ENCODE assay signal across 11 cellular contexts in genomic region chr9:100425758-100426157, GRCh38. TPM values are rescaled to one million over a fixed set of nuclear protein-coding genes. Genes with fewer than 3 reads are reported as not detected.
A peak's percentile ranks its signal among the peaks of the same experiment; 100 is the strongest.
DNase-seq lines count a peak whose midpoint lies in the region; ATAC-seq and TF ChIP-seq lines count a peak whose summit lies in the region.
"Had no signal": no experiment of that assay in that cellular context is flagged by ENCODE, and none has a peak within 500 bp of the region (broad histone marks: within the 10 kb centered on the region; RNA-seq: fewer than 3 reads in every experiment).

No MANE protein-coding gene starts in this region.

- POLR2A ChIA-PET in Caco-2 (lab: Charles Lee) (interaction anchor here (0.7 to 1.5 kb wide), 2 partner anchors 14 to 362 kb away, joined by 3 to 12 read pairs; no protein-coding TSS in a partner anchor), PC-3 (lab: Charles Lee; ENCODE audit: unreplicated experiment) (no interaction called here)

- peaks cover 20% of the 10 kb centered on the region for H3K4me1 ChIP-seq in Caco-2
- H3K4me1 ChIP-seq in PC-3 (ENCODE audit: insufficient read depth, low read length), result peaks cover 35% of the 10 kb centered on the region
- peaks cover 21% of the 10 kb centered on the region for H3K4me1 ChIP-seq in neural progenitor cell

- H2AFZ ChIP-seq in PC-3 (ENCODE audit: low read length) (peak overlapping the region; percentile 78; the same call in 1 of the 2 replicates), neural progenitor cell (replicated peaks) (no peak overlapping the region)

- BruUV-seq in Caco-2 (replicated peaks; lab: Mats Ljungman, UMichigan) (no TSS peak), PC-3 (replicated peaks; lab: Mats Ljungman, UMichigan) (no TSS peak)

- no peaks in the 10 kb centered on the region for H3K9me2 ChIP-seq in PC-3 (replicated peaks; ENCODE audit: low read length)

- no peaks in the 10 kb centered on the region for H3K36me3 ChIP-seq in Caco-2 (ENCODE audit: control insufficient read depth, insufficient read depth, low read length)
- H3K36me3 ChIP-seq in PC-3 (ENCODE audit: low read depth, low read length), result no peaks in the 10 kb centered on the region
- H3K36me3 ChIP-seq in neural progenitor cell, result no peaks in the 10 kb centered on the region
- H3K36me3 ChIP-seq: adrenal gland had no signal

- H3K27ac Mint-ChIP-seq in Caco-2 (ENCODE audit: unreplicated experiment), result peak overlapping the region; percentile 99
- peak overlapping the region in 1 of 2 donors; percentile 90 for H3K27ac Mint-ChIP-seq in effector memory CD8-positive, alpha-beta T cell
- H3K27ac Mint-ChIP-seq in neural progenitor cell, result no peak overlapping the region

- H3K36me3 Mint-ChIP-seq in Caco-2 (ENCODE audit: insufficient read depth, unreplicated experiment) (peaks cover 18% of the 10 kb centered on the region), neural progenitor cell (peaks cover 10% of the 10 kb centered on the region)
- peaks cover 6% of the 10 kb centered on the region for H3K36me3 Mint-ChIP-seq in effector memory CD8-positive, alpha-beta T cell (ENCODE audit: insufficient read depth)

- no peaks in the 10 kb centered on the region for H3K27me3 Mint-ChIP-seq in Caco-2 (ENCODE audit: insufficient read depth, unreplicated experiment)
- peaks cover 7 to 16% of the 10 kb centered on the region in 2 donors for H3K27me3 Mint-ChIP-seq in effector memory CD8-positive, alpha-beta T cell
- H3K27me3 Mint-ChIP-seq in neural progenitor cell (ENCODE audit: insufficient read depth, low read depth), result peaks cover 5% of the 10 kb centered on the region

- intact Hi-C loops in Caco-2 (cut with micrococcal nuclease; ENCODE audit: unreplicated experiment), result loop anchor here (1.0 to 5.0 kb wide), 4 partner anchors 14 to 170 kb away; partner anchors contain the start of genes TEX10 and TMEFF1
- intact Hi-C loops in PC-3 (cut with micrococcal nuclease), result loop anchor here (5.0 kb wide), 2 partner anchors 172 to 603 kb away; partner anchors contain the start of gene NR4A3

- peaks cover 29% of the 10 kb centered on the region for H3K79me2 ChIP-seq in PC-3 (ENCODE audit: low read length)
- peaks cover 34% of the 10 kb centered on the region for H3K79me2 ChIP-seq in neural progenitor cell (ENCODE audit: low read depth)

- TF ChIP-seq CTCF in Caco-2 (IDR thresholded peaks at IDR 0.05; ENCODE audit: insufficient read depth in 1 of 2, low read depth in 1 of 2, low read length in 1 of 2, severe bottlenecking in 1 of 2, unreplicated experiment in 1 of 2) (no peak), PC-3 (conservative IDR thresholded peaks at IDR 0.05; ENCODE audit: low read depth, low read length) (no peak), neural progenitor cell (IDR thresholded peaks at IDR 0.05) (no peak)

- H3K27me3 ChIP-seq in Caco-2 (replicated peaks; ENCODE audit: control insufficient read depth, insufficient read depth, low read length) (no peaks in the 10 kb centered on the region), PC-3 (ENCODE audit: low read length) (no peaks in the 10 kb centered on the region), neural progenitor cell (no peaks in the 10 kb centered on the region)
- H3K27me3 ChIP-seq: adrenal gland had no signal

- no peaks in the 10 kb centered on the region for H3K9me3 ChIP-seq in Caco-2
- no peaks in the 10 kb centered on the region for H3K9me3 ChIP-seq in PC-3 (ENCODE audit: low read length)
- H3K9me3 ChIP-seq in neural progenitor cell (ENCODE audit: low read depth), result no peaks in the 10 kb centered on the region
- H3K9me3 ChIP-seq: adrenal gland had no signal

- no peaks in the 10 kb centered on the region for H4K20me1 ChIP-seq in PC-3 (ENCODE audit: low read length)
- peaks cover 17% of the 10 kb centered on the region for H4K20me1 ChIP-seq in neural progenitor cell (ENCODE audit: low read depth)

- H3K4me3 ChIP-seq in Caco-2 (ENCODE audit: low read depth, low read length) (peak overlapping the region; percentile 63), PC-3 (ENCODE audit: low read length) (peak overlapping the region; percentile 81), neural progenitor cell (no peak overlapping the region)

- CTCF ChIA-PET in Caco-2 (lab: Charles Lee) (interaction anchor here (1.0 to 1.4 kb wide), 2 partner anchors 12 to 47 kb away, joined by 4 to 9 read pairs; partner anchors contain the start of gene TMEFF1), PC-3 (lab: Charles Lee) (no interaction called here)

- H3K4me2 ChIP-seq in PC-3 (ENCODE audit: low read length) (peak overlapping the region; percentile 91), neural progenitor cell (no peak overlapping the region)

- H3F3A ChIP-seq in PC-3 (ENCODE audit: low read length, unreplicated experiment), result peaks cover 5% of the 10 kb centered on the region
- H3F3A ChIP-seq in neural progenitor cell (ENCODE audit: low read depth), result peaks cover 35% of the 10 kb centered on the region

- H3K4me3 Mint-ChIP-seq in Caco-2 (ENCODE audit: unreplicated experiment) (peak overlapping the region; percentile 99), neural progenitor cell (peak overlapping the region; percentile 97)
- peak overlapping the region; percentile 95 to 98 for H3K4me3 Mint-ChIP-seq in effector memory CD8-positive, alpha-beta T cell

- peak overlapping the region; percentile 87; the same call in 1 of the 2 replicates for H3K9ac ChIP-seq in PC-3 (ENCODE audit: low read length)
- H3K9ac ChIP-seq in neural progenitor cell, result no peak overlapping the region

- no peak for DNase-seq in Caco-2
- DNase-seq in PC-3, result peak; percentile 37
- DNase-seq in effector memory CD8-positive, alpha-beta T cell, result no peak
- no peak for DNase-seq in neural progenitor cell (ENCODE audit: low spot score)
- DNase-seq in putamen (ENCODE audit: low spot score), result no peak
- DNase-seq in activated effector memory CD4-positive, alpha-beta T cell treated with Interleukin-2 at 50 U/mL for 16 hours, result no peak
- DNase-seq: NCI-H187 treated with DMSO at 0.1 percent for 48 hours; stimulated activated naive CD8-positive, alpha-beta T cell treated with anti-CD3 and anti-CD28 coated beads, Interleukin-15, amount 100 ng/mL, for 72 hours had no signal

- no peaks in the 10 kb centered on the region for H3K9me3 Mint-ChIP-seq in Caco-2 (ENCODE audit: unreplicated experiment)
- no peaks in the 10 kb centered on the region for H3K9me3 Mint-ChIP-seq in effector memory CD8-positive, alpha-beta T cell
- H3K9me3 Mint-ChIP-seq in neural progenitor cell, result no peaks in the 10 kb centered on the region
- H3K9me3 Mint-ChIP-seq: stimulated activated naive CD8-positive, alpha-beta T cell treated with anti-CD3 and anti-CD28 coated beads, Interleukin-15, amount 100 ng/mL, for 72 hours had no signal

- H3K27ac ChIP-seq in PC-3 (ENCODE audit: low read length), result peak overlapping the region; percentile 92
- no peak overlapping the region for H3K27ac ChIP-seq in neural progenitor cell

- ATAC-seq in PC-3 (no peak), GM18861 (IDR thresholded peaks at IDR 0.05; ENCODE audit: unreplicated experiment) (no peak), GM18520 (IDR thresholded peaks at IDR 0.05; ENCODE audit: unreplicated experiment) (no peak)
- ATAC-seq in effector memory CD8-positive, alpha-beta T cell (replicated peaks), result no peak

- H3K4me1 Mint-ChIP-seq in Caco-2 (ENCODE audit: low read depth, unreplicated experiment) (peaks cover 37% of the 10 kb centered on the region), neural progenitor cell (peaks cover 33% of the 10 kb centered on the region)
- peaks cover 22 to 37% of the 10 kb centered on the region in 2 donors for H3K4me1 Mint-ChIP-seq in effector memory CD8-positive, alpha-beta T cell (ENCODE audit: low read depth in 2 of 2)

RNA-seq across cellular contexts. Expression of gene MSANTD3, which starts 1.2 kb away (rescaled TPM):
- total RNA-seq in Caco-2 (2022) (25.9 and 27.7 TPM in 2 replicates), PC-3 (2014; rRNA removed) (86.9 and 92.7 TPM in 2 replicates), neural progenitor cell (ENCODE audit: low replicate concordance) (50.1 and 67.7 TPM in 2 replicates)

RNA-seq across cellular contexts. Expression of gene TMEFF1, which starts 47.2 kb away (rescaled TPM):
- total RNA-seq in Caco-2 (2022), result 2.7 and 4.2 TPM in 2 replicates
- total RNA-seq in PC-3 (2014; rRNA removed), result not detected in 2 replicates
- 103 and 113 TPM in 2 replicates for total RNA-seq in neural progenitor cell (ENCODE audit: low replicate concordance)

Comparison
In these comparisons a context has a peak if more than half of its experiments do, and no peak if none do; other contexts are left out.
1. RNA of gene TMEFF1, which starts 47.2 kb away (total RNA-seq): 103 to 113 TPM in neural progenitor cell; 2.7 to 4.2 TPM in Caco-2 and not detected in PC-3; every median in the first group is over 10 times any median in the second.
2. Peak in every context shown above with its lines, with median percentiles within 50 percentile points of each other: H3K4me3 Mint-ChIP-seq.